In genomic region chr7:99409814-99410213, GRCh38 we compare ENCODE assay signal across 8 cellular contexts. TPM values are rescaled to one million over a fixed set of nuclear protein-coding genes. Genes with fewer than 3 reads are reported as not detected.
DNase-seq lines count a peak whose midpoint lies in the region; FAIRE-seq and TF ChIP-seq lines count a peak whose summit lies in the region.

No MANE protein-coding gene starts in this region.

- BruUV-seq in endothelial cell of umbilical vein (replicated peaks; lab: Mats Ljungman, UMichigan), result no TSS peak

- no peak for TF ChIP-seq POLR2A in endothelial cell of umbilical vein (IDR thresholded peaks at IDR 0.05; ENCODE audit: low read depth, low read length)

- peak; percentile 21 for FAIRE-seq in endothelial cell of umbilical vein (lab: Jason Lieb, UNC)

- H3K9me3 ChIP-seq in endothelial cell of umbilical vein (replicated peaks; ENCODE audit: control insufficient read depth, insufficient read depth, low read length), result no peaks in the 10 kb centered on the region
- H3K9me3 ChIP-seq in parathyroid adenoma (ENCODE audit: control insufficient read depth, low read length), result no peaks in the 10 kb centered on the region

- H3K4me2 ChIP-seq in endothelial cell of umbilical vein (ENCODE audit: insufficient read depth, low read length) (peak overlapping the region; percentile 96), parathyroid adenoma (ENCODE audit: low read length) (peak overlapping the region; percentile 76)

- H3K27me3 ChIP-seq in GM06990 (replicated peaks; ENCODE audit: control insufficient read depth, insufficient read depth, low read length) (no peaks in the 10 kb centered on the region), endothelial cell of umbilical vein (ENCODE audit: control insufficient read depth in 2 of 2, insufficient read depth in 2 of 2, low read length in 2 of 2) (no peaks in the 10 kb centered on the region), parathyroid adenoma (ENCODE audit: control insufficient read depth, insufficient read depth, low read length) (no peaks in the 10 kb centered on the region)

- intact Hi-C loops in endothelial cell of umbilical vein (cut with micrococcal nuclease), result no loop called here

- H3K4me1 ChIP-seq in endothelial cell of umbilical vein (ENCODE audit: control insufficient read depth, extremely low read depth, insufficient read depth, low read length) (peaks cover 21% of the 10 kb centered on the region), parathyroid adenoma (peaks cover 7% of the 10 kb centered on the region)

- H3K36me3 ChIP-seq in GM06990 (ENCODE audit: control insufficient read depth, insufficient read depth, low read length), result peaks cover 12% of the 10 kb centered on the region
- H3K36me3 ChIP-seq in endothelial cell of umbilical vein (ENCODE audit: control insufficient read depth in 2 of 2, extremely low read depth in 1 of 2, insufficient read depth in 2 of 2, low read length in 2 of 2), result peaks cover 10 to 12% of the 10 kb centered on the region in 2 experiments
- H3K36me3 ChIP-seq in parathyroid adenoma (ENCODE audit: control insufficient read depth, insufficient read depth, low read length), result no peaks in the 10 kb centered on the region

- no peaks in the 10 kb centered on the region for H3K9me1 ChIP-seq in endothelial cell of umbilical vein (replicated peaks; ENCODE audit: control insufficient read depth, extremely low read depth, insufficient read depth, low read length)

- TF ChIP-seq CTCF in GM06990 (IDR thresholded peaks at IDR 0.05; ENCODE audit: insufficient read depth, low read length, poor library complexity, severe bottlenecking) (no peak), endothelial cell of umbilical vein (IDR thresholded peaks at IDR 0.05; ENCODE audit: extremely low read depth in 1 of 2, insufficient read depth in 1 of 2, low read depth in 1 of 2, low read length in 2 of 2) (no peak), parathyroid adenoma (IDR thresholded peaks at IDR 0.05) (no peak)

- no peak for DNase-seq in GM06990 (ENCODE audit: extremely low read depth, insufficient read length)
- DNase-seq in OCI-M1 (lab: John Stamatoyannopoulos, UW), result peak; percentile 50
- DNase-seq in endothelial cell of umbilical vein (ENCODE audit: low read depth, low spot score), result no peak
- no peak for DNase-seq in HuH-7 (ENCODE audit: low spot score)
- no peak for DNase-seq in GM19238 (ENCODE audit: insufficient read length, low spot score)
- DNase-seq in A172 (ENCODE audit: low spot score), result no peak
- no peak for DNase-seq in T1000 (lab: John Stamatoyannopoulos, UW)

- POLR2A ChIA-PET in endothelial cell of umbilical vein (lab: Charles Lee), result no interaction called here

- CTCF ChIA-PET in endothelial cell of umbilical vein (lab: Charles Lee), result no interaction called here

- H3K9ac ChIP-seq in endothelial cell of umbilical vein (replicated peaks; ENCODE audit: extremely low read depth, insufficient read depth, low read length), result peak overlapping the region; percentile 93
- H3K9ac ChIP-seq in parathyroid adenoma, result no peak overlapping the region

- H3K4me3 ChIP-seq in GM06990 (replicated peaks; ENCODE audit: low read depth, low read length) (peak overlapping the region; percentile 87), endothelial cell of umbilical vein (replicated peaks in 1 of 3; ENCODE audit: insufficient read depth in 1 of 3, low read depth in 1 of 3, low read length in 3 of 3) (peak overlapping the region; percentile 65 to 99 (median 96)), parathyroid adenoma (ENCODE audit: low read depth, low read length) (peak overlapping the region; percentile 99)

- H2AFZ ChIP-seq in endothelial cell of umbilical vein (ENCODE audit: low read depth, low read length) (no peak overlapping the region), parathyroid adenoma (no peak overlapping the region)

- dilution Hi-C loops in endothelial cell of umbilical vein (cut with MboI; ENCODE audit: extremely low pct_ligation_motif_present, low sequenced_read_pairs), result no loop called here

- H3K27ac ChIP-seq in endothelial cell of umbilical vein (ENCODE audit: insufficient read depth, low read depth, low read length), result peak overlapping the region; percentile 13
- peak overlapping the region; percentile 95 for H3K27ac ChIP-seq in parathyroid adenoma

- H4K20me1 ChIP-seq in endothelial cell of umbilical vein (replicated peaks; ENCODE audit: control insufficient read depth, extremely low read depth, insufficient read depth, low read length), result peaks cover 3% of the 10 kb centered on the region

- peaks cover 58% of the 10 kb centered on the region for H3K79me2 ChIP-seq in endothelial cell of umbilical vein (ENCODE audit: control insufficient read depth, insufficient read depth, low read length)
- peaks cover 37% of the 10 kb centered on the region for H3K79me2 ChIP-seq in parathyroid adenoma

TF ChIP-seq in endothelial cell of umbilical vein, 7 proteins besides CTCF, POLR2A, EP300 and RAD21:
- TF ChIP-seq POLR2AphosphoS5 (IDR thresholded peaks at IDR 0.05; ENCODE audit: insufficient read depth, low read depth, low read length) (no peak), EZH2 (IDR thresholded peaks at IDR 0.05; ENCODE audit: borderline replicate concordance, low read depth, low read length, severe bottlenecking) (no peak), FOS (IDR thresholded peaks at IDR 0.05; ENCODE audit: borderline replicate concordance, insufficient read depth, low read length) (no peak), MYC (IDR thresholded peaks at IDR 0.05; ENCODE audit: low read depth, low read length) (no peak), GATA2 (IDR thresholded peaks at IDR 0.05; ENCODE audit: insufficient read depth, insufficient read length, low read depth, low read length) (no peak)

RNA-seq across cellular contexts. Expression of gene BUD31, which starts 1.0 kb away (rescaled TPM):
- total RNA-seq in endothelial cell of umbilical vein, result 113 and 122 TPM in 2 replicates
- 67.1 and 67.8 TPM in 2 replicates for polyA plus RNA-seq in endothelial cell of umbilical vein
- polyA plus RNA-seq in endothelial cell of umbilical vein (2011; cell fraction: cytosol; rRNA removed), result 89.4 and 102 TPM in 2 replicates
- 51.2 and 54.0 TPM in 2 replicates for polyA plus RNA-seq in endothelial cell of umbilical vein (2011; cell fraction: nucleus; rRNA removed)
- polyA plus RNA-seq in endothelial cell of umbilical vein (2012), result 72.9 and 103 TPM in 2 replicates
- polyA minus RNA-seq in endothelial cell of umbilical vein, result 48.1 and 55.6 TPM in 2 replicates
- 33.1 TPM for polyA minus RNA-seq in endothelial cell of umbilical vein (2011; cell fraction: cytosol; rRNA and poly(A)+ RNA removed)
- polyA minus RNA-seq in endothelial cell of umbilical vein (2011; cell fraction: nucleus; rRNA and poly(A)+ RNA removed), result 15.5 and 17.6 TPM in 2 replicates
- 180 and 228 TPM in 2 replicates for total RNA-seq in A172 (2014; rRNA removed; shearing (Covaris generic))

RNA-seq across cellular contexts. Expression of gene PDAP1, which starts 1.4 kb away (rescaled TPM):
- 148 and 150 TPM in 2 replicates for total RNA-seq in endothelial cell of umbilical vein
- 19.3 and 32.6 TPM in 2 replicates for polyA plus RNA-seq in endothelial cell of umbilical vein
- polyA plus RNA-seq in endothelial cell of umbilical vein (2011; cell fraction: cytosol; rRNA removed), result 91.8 and 121 TPM in 2 replicates
- 44.7 and 69.2 TPM in 2 replicates for polyA plus RNA-seq in endothelial cell of umbilical vein (2011; cell fraction: nucleus; rRNA removed)
- polyA plus RNA-seq in endothelial cell of umbilical vein (2012), result 144 and 167 TPM in 2 replicates
- polyA minus RNA-seq in endothelial cell of umbilical vein, result 11.9 and 14.5 TPM in 2 replicates
- polyA minus RNA-seq in endothelial cell of umbilical vein (2011; cell fraction: cytosol; rRNA and poly(A)+ RNA removed), result 22.3 TPM
- polyA minus RNA-seq in endothelial cell of umbilical vein (2011; cell fraction: nucleus; rRNA and poly(A)+ RNA removed), result 6.2 and 6.3 TPM in 2 replicates
- total RNA-seq in A172 (2014; rRNA removed; shearing (Covaris generic)), result 236 and 279 TPM in 2 replicates

RNA-seq across cellular contexts. Expression of gene PTCD1, which starts 28.8 kb away (rescaled TPM):
- 6.9 and 9.6 TPM in 2 replicates for total RNA-seq in endothelial cell of umbilical vein
- 3.8 and 4.2 TPM in 2 replicates for polyA plus RNA-seq in endothelial cell of umbilical vein
- 2.6 and 3.6 TPM in 2 replicates for polyA plus RNA-seq in endothelial cell of umbilical vein (2011; cell fraction: cytosol; rRNA removed)
- polyA plus RNA-seq in endothelial cell of umbilical vein (2011; cell fraction: nucleus; rRNA removed), result 6.4 TPM in 2 replicates
- 3.3 and 3.9 TPM in 2 replicates for polyA plus RNA-seq in endothelial cell of umbilical vein (2012)
- polyA minus RNA-seq in endothelial cell of umbilical vein, result 2.9 and 3.2 TPM in 2 replicates
- polyA minus RNA-seq in endothelial cell of umbilical vein (2011; cell fraction: cytosol; rRNA and poly(A)+ RNA removed), result 5.2 TPM
- polyA minus RNA-seq in endothelial cell of umbilical vein (2011; cell fraction: nucleus; rRNA and poly(A)+ RNA removed), result 3.5 and 3.7 TPM in 2 replicates
- 13.2 and 38.5 TPM in 2 replicates for total RNA-seq in A172 (2014; rRNA removed; shearing (Covaris generic))

RNA-seq across cellular contexts. Expression of gene CPSF4, which starts 28.9 kb away (rescaled TPM):
- 48.3 and 51.5 TPM in 2 replicates for total RNA-seq in endothelial cell of umbilical vein
- 53.0 and 56.1 TPM in 2 replicates for polyA plus RNA-seq in endothelial cell of umbilical vein
- polyA plus RNA-seq in endothelial cell of umbilical vein (2011; cell fraction: cytosol; rRNA removed), result 34.9 and 39.5 TPM in 2 replicates
- 120 and 124 TPM in 2 replicates for polyA plus RNA-seq in endothelial cell of umbilical vein (2011; cell fraction: nucleus; rRNA removed)
- polyA plus RNA-seq in endothelial cell of umbilical vein (2012), result 23.6 and 28.9 TPM in 2 replicates
- polyA minus RNA-seq in endothelial cell of umbilical vein, result 43.7 and 45.0 TPM in 2 replicates
- polyA minus RNA-seq in endothelial cell of umbilical vein (2011; cell fraction: cytosol; rRNA and poly(A)+ RNA removed), result 26.6 TPM
- 41.0 and 42.1 TPM in 2 replicates for polyA minus RNA-seq in endothelial cell of umbilical vein (2011; cell fraction: nucleus; rRNA and poly(A)+ RNA removed)
- total RNA-seq in A172 (2014; rRNA removed; shearing (Covaris generic)), result 32.0 and 39.0 TPM in 2 replicates

RNA-seq across cellular contexts. Expression of gene ARPC1B, which starts 35.3 kb away (rescaled TPM):
- total RNA-seq in endothelial cell of umbilical vein, result 232 and 294 TPM in 2 replicates
- 732 and 831 TPM in 2 replicates for polyA plus RNA-seq in endothelial cell of umbilical vein
- polyA plus RNA-seq in endothelial cell of umbilical vein (2011; cell fraction: cytosol; rRNA removed), result 592 and 680 TPM in 2 replicates
- polyA plus RNA-seq in endothelial cell of umbilical vein (2011; cell fraction: nucleus; rRNA removed), result 240 and 298 TPM in 2 replicates
- polyA plus RNA-seq in endothelial cell of umbilical vein (2012), result 433 and 461 TPM in 2 replicates
- polyA minus RNA-seq in endothelial cell of umbilical vein, result 177 and 244 TPM in 2 replicates
- 51.4 TPM for polyA minus RNA-seq in endothelial cell of umbilical vein (2011; cell fraction: cytosol; rRNA and poly(A)+ RNA removed)
- 67.8 and 124 TPM in 2 replicates for polyA minus RNA-seq in endothelial cell of umbilical vein (2011; cell fraction: nucleus; rRNA and poly(A)+ RNA removed)
- 549 and 731 TPM in 2 replicates for total RNA-seq in A172 (2014; rRNA removed; shearing (Covaris generic))
